8 cellular contexts compared by ENCODE assay signal in the genomic region with DNA sequence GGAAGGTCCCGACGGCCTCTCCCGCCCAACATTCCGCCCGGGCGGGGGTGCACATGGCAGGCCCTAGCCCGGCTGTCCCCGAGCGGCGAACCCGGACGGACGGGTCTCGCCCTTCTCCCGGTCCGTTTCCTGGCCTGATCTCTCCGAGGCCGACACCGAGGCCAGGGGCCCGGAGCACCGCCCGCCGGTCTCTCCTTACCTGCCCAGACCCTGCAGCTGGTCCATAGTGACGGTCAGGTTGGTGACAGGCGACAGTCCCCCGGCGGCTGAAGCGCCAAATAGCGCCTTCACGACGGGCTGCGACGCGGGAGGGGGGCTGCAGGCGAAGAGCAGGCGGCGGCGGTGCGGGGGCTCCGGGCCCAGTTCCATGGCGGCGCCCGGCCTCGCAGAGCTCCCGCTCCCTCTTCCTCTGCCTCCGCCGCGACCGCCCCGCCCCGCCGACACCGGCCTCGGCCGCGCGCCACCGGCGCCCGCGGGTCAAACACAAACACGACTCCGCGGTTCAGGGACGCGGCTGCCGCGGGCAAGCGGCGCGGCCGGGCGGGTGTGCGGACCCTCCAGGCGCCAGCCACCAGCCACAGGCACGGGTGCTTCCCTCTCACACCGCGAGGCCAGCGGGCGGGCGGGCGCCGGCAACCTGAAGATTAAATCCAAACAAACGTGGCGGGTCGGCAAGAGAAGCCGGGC.
DNase-seq lines count a peak whose midpoint lies in the region; ATAC-seq and TF ChIP-seq lines count a peak whose summit lies in the region.

No MANE protein-coding gene starts in this region.

- H3F3A ChIP-seq in DOHH2 (ENCODE audit: control insufficient read depth, insufficient read depth): no peaks in the 10 kb centered on the region

- H4K20me1 ChIP-seq in DOHH2 (ENCODE audit: control insufficient read depth, insufficient read depth, low read depth, low read length): no peaks in the 10 kb centered on the region

- H3K4me2 ChIP-seq in DOHH2 (ENCODE audit: low read length) (peak overlapping the region; percentile 62), parathyroid adenoma (ENCODE audit: low read length) (peak overlapping the region; percentile 96)

- H3K4me1 ChIP-seq in DOHH2 (ENCODE audit: control insufficient read depth, low read length): peaks cover 25% of the 10 kb centered on the region
- H3K4me1 ChIP-seq in parathyroid adenoma: no peaks in the 10 kb centered on the region

- peaks cover 54% of the 10 kb centered on the region for H3K36me3 ChIP-seq in DOHH2 (ENCODE audit: control insufficient read depth, low read length)
- no peaks in the 10 kb centered on the region for H3K36me3 ChIP-seq in parathyroid adenoma (ENCODE audit: control insufficient read depth, insufficient read depth, low read length)

- H3K9me3 ChIP-seq in DOHH2 (ENCODE audit: control insufficient read depth, insufficient read depth, low read length) (no peaks in the 10 kb centered on the region), parathyroid adenoma (ENCODE audit: control insufficient read depth, low read length) (no peaks in the 10 kb centered on the region)

- H3K4me3 ChIP-seq in DOHH2 (ENCODE audit: low read length) (peak overlapping the region; percentile 94), parathyroid adenoma (ENCODE audit: low read depth, low read length) (peak overlapping the region; percentile 85)

- DNase-seq in activated CD8-positive, alpha-beta memory T cell treated with anti-CD3 and anti-CD28 coated beads, Interleukin-2, amount 50 U/mL, for 4 hours: peak; percentile 17
- DNase-seq in germinal center (ENCODE audit: low spot score) (peak; percentile 50), GDM1 (lab: John Stamatoyannopoulos, UW) (no peak), T1000 (lab: John Stamatoyannopoulos, UW) (no peak)

- H3K27me3 ChIP-seq in DOHH2 (ENCODE audit: control insufficient read depth, low read length) (no peaks in the 10 kb centered on the region), parathyroid adenoma (ENCODE audit: control insufficient read depth, insufficient read depth, low read length) (no peaks in the 10 kb centered on the region)

- H3K9me2 ChIP-seq in DOHH2 (replicated peaks; ENCODE audit: control insufficient read depth, low read length): no peaks in the 10 kb centered on the region

- ATAC-seq in GM21367 (IDR thresholded peaks at IDR 0.05; ENCODE audit: unreplicated experiment) (peak; percentile 8), HG03565 (IDR thresholded peaks at IDR 0.05; ENCODE audit: unreplicated experiment) (peak; percentile 10)

- TF ChIP-seq CTCF in DOHH2 (IDR thresholded peaks at IDR 0.05; ENCODE audit: low read depth, low read length, poor library complexity, severe bottlenecking) (no peak), parathyroid adenoma (IDR thresholded peaks at IDR 0.05) (no peak)

- peak overlapping the region; percentile 76 for H2AFZ ChIP-seq in parathyroid adenoma

- H3K79me2 ChIP-seq in DOHH2 (ENCODE audit: control insufficient read depth, low read length): peaks cover 59% of the 10 kb centered on the region
- H3K79me2 ChIP-seq in parathyroid adenoma: no peaks in the 10 kb centered on the region

- H3K27ac ChIP-seq in DOHH2 (ENCODE audit: low read depth, low read length) (peak overlapping the region; percentile 72), parathyroid adenoma (no peak overlapping the region)

- H3K9ac ChIP-seq in parathyroid adenoma: no peak overlapping the region

Comparison
In these comparisons a context has a peak if more than half of its experiments do, and no peak if none do; other contexts are left out.
1. DNase-seq: peak in activated CD8-positive, alpha-beta memory T cell treated with anti-CD3 and anti-CD28 coated beads, Interleukin-2, amount 50 U/mL, for 4 hours (single experiment) and germinal center (single experiment); none in GDM1 (single experiment) and T1000 (single experiment).